In the genomic region with DNA sequence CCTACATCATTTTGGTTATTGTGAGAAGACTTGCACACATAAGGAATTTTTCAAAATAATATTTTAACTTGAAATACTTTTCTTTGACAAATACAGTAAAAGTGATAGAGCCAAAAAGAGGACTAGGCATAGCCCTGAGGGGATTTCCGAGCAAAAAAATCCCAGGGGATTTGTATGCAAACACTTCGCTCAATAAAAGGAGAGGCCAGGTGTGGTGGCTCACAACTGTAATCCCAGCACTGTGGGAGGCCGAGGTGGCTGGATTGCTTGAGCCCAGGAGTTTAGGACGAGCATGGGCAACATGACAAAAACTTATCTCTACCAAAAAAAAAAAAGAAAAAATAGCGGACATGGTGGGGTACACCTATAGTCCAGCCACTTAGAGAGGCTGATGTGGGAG, we compare ENCODE assay signal across 1 cellular context.
TF ChIP-seq lines count a peak whose summit lies in the region.

No MANE protein-coding gene starts in this region.

TF ChIP-seq in GM23338, 12 proteins besides CTCF, POLR2A, EP300 and RAD21 (continued from another document):
- TF ChIP-seq, protein P1, sequence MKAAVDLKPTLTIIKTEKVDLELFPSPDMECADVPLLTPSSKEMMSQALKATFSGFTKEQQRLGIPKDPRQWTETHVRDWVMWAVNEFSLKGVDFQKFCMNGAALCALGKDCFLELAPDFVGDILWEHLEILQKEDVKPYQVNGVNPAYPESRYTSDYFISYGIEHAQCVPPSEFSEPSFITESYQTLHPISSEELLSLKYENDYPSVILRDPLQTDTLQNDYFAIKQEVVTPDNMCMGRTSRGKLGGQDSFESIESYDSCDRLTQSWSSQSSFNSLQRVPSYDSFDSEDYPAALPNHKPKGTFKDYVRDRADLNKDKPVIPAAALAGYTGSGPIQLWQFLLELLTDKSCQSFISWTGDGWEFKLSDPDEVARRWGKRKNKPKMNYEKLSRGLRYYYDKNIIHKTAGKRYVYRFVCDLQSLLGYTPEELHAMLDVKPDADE (IDR thresholded peaks at IDR 0.05), result no peak
- no peak for TF ChIP-seq NANOG (IDR thresholded peaks at IDR 0.05; ENCODE audit: borderline replicate concordance)
- no peak for TF ChIP-seq POLR2AphosphoS5 (IDR thresholded peaks at IDR 0.05; ENCODE audit: low read depth)
- no peak for TF ChIP-seq EZH2 (IDR thresholded peaks at IDR 0.05; ENCODE audit: low read depth, unreplicated experiment)
